ENCODE assay signal across 12 cellular contexts in genomic region chr17:60401819-60402218, GRCh38. TPM values are rescaled to one million over a fixed set of nuclear protein-coding genes. Genes with fewer than 3 reads are reported as not detected.
"Had no signal": no experiment of that assay in that cellular context is flagged by ENCODE, and none has a peak within 500 bp of the region (broad histone marks: within the 10 kb centered on the region; RNA-seq: fewer than 3 reads in every experiment).

No MANE protein-coding gene starts in this region.

- H3K9me3 Mint-ChIP-seq: GM23338, H9, HFFc6 had no signal

- H3K4me2 ChIP-seq: GM23338 had no signal

- H3K4me1 Mint-ChIP-seq: GM23338 had no signal

- H3K4me3 ChIP-seq: GM23248, GM23338, HAP-1 had no signal

- H3K9ac ChIP-seq: GM23248 had no signal

- H3K27ac ChIP-seq: GM23248 had no signal

- H3K4me3 Mint-ChIP-seq: GM23338, H9, HFFc6 had no signal

- ATAC-seq: GM23338, HCT116 had no signal

- H2AFZ ChIP-seq: GM23248 had no signal

- FAIRE-seq: H1, H54 had no signal

- DNase-seq: GM23248, GOT3, H7, H9, HCEC 1CT, HFFc6 had no signal

- H3K27ac Mint-ChIP-seq: GM23338, HFFc6 had no signal

- H3K9me3 ChIP-seq: HAP-1 had no signal

- H3K36me3 ChIP-seq: HAP-1 had no signal

RNA-seq across cellular contexts. Expression of gene CHCT1, which starts 20.5 kb away (rescaled TPM):
- total RNA-seq: GM23248, GM23338, H1, H4, H7, H9, HFFc6 had no signal
- polyA plus RNA-seq: GM23248 had no signal
